37 cellular contexts compared by ENCODE assay signal in the genomic region with DNA sequence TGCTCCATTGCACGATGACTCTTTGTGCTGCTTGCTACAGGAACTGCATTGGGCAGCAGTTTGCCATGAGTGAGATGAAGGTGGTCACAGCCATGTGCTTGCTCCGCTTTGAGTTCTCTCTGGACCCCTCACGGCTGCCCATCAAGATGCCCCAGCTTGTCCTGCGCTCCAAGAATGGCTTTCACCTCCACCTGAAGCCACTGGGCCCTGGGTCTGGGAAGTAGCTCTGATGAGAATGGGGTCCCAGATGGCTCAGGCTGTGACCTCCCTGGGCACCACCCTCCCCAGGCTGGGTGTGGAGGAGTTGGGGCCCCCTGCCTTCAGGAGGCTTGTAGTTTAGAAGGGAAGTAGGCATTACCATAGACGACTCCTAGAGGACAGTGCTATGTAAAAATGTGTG. TPM values are rescaled to one million over a fixed set of nuclear protein-coding genes. Genes with fewer than 3 reads are reported as not detected.
"Had no signal": no experiment of that assay in that cellular context is flagged by ENCODE, and none has a peak within 500 bp of the region (broad histone marks: within the 10 kb centered on the region; RNA-seq: fewer than 3 reads in every experiment).

No MANE protein-coding gene starts in this region.

- H3K36me3 ChIP-seq: brain microvascular endothelial cell, heart right ventricle, WERI-Rb-1 had no signal

- H3K27ac ChIP-seq: brain microvascular endothelial cell, epithelial cell of prostate, esophagus squamous epithelium, gastroesophageal sphincter, WERI-Rb-1 had no signal

- H3K4me1 ChIP-seq: gastroesophageal sphincter had no signal

- H3K36me3 Mint-ChIP-seq: activated naive CD8-positive, alpha-beta T cell had no signal

- H3K9me3 Mint-ChIP-seq: activated B cell treated with CpG ODN at 0.5 μM for 24 hours; activated CD8-positive, alpha-beta T cell treated with anti-CD3 and anti-CD28 coated beads for 36 hours; activated T-helper 17 cell treated with anti-CD3 and anti-CD28 coated beads, Interleukin-2, amount 50 U/mL, for 72 hours; effector memory CD8-positive, alpha-beta T cell; T-helper 2 cell treated with Interferon-gamma antibody and Interleukin-4, amounts not matched to agents 5 μg/mL and 100 μg/mL, for 36 hours had no signal

- H3K27me3 ChIP-seq: brain microvascular endothelial cell, esophagus squamous epithelium, gastroesophageal sphincter, heart right ventricle had no signal

- H3K27ac Mint-ChIP-seq: activated B cell treated with CpG ODN at 0.5 μM for 24 hours; activated CD8-positive, alpha-beta T cell treated with anti-CD3 and anti-CD28 coated beads for 36 hours; activated naive CD8-positive, alpha-beta T cell; activated T-helper 17 cell treated with anti-CD3 and anti-CD28 coated beads, Interleukin-2, amount 50 U/mL, for 72 hours; effector memory CD8-positive, alpha-beta T cell; T-helper 17 cell; T-helper 2 cell treated with Interferon-gamma antibody and Interleukin-4, amounts not matched to agents 5 μg/mL and 100 μg/mL, for 36 hours had no signal

- H3K4me3 ChIP-seq: esophagus squamous epithelium, gastroesophageal sphincter, heart right ventricle had no signal

- H3K9me3 ChIP-seq: esophagus squamous epithelium, gastroesophageal sphincter, heart right ventricle had no signal

- H3K4me3 Mint-ChIP-seq: activated B cell treated with CpG ODN at 0.5 μM for 24 hours; activated CD8-positive, alpha-beta T cell treated with anti-CD3 and anti-CD28 coated beads for 36 hours; activated naive CD8-positive, alpha-beta T cell; activated T-cell treated with anti-CD3 and anti-CD28 coated beads, Interleukin-2, amount 50 U/mL, for 4 hours; activated T-helper 17 cell treated with anti-CD3 and anti-CD28 coated beads, Interleukin-2, amount 50 U/mL, for 72 hours; effector memory CD8-positive, alpha-beta T cell; T-helper 17 cell; T-helper 2 cell treated with Interferon-gamma antibody and Interleukin-4, amounts not matched to agents 5 μg/mL and 100 μg/mL, for 36 hours had no signal

- DNase-seq: activated B cell treated with CpG ODN at 0.5 μM for 24 hours; activated CD4-positive, alpha-beta T cell treated with anti-CD3 and anti-CD28 coated beads for 48 hours; activated CD4-positive, alpha-beta T cell treated with anti-CD3 and anti-CD28 coated beads, Interleukin-2, amount 50 U/mL, for 1 hour; activated CD4-positive, alpha-beta T cell treated with anti-CD3 and anti-CD28 coated beads, Interleukin-2, amount 50 U/mL, for 48 hours; activated CD8-positive, alpha-beta memory T cell treated with anti-CD3 and anti-CD28 coated beads for 24 hours; activated CD8-positive, alpha-beta T cell treated with anti-CD3 and anti-CD28 coated beads for 36 hours; activated effector memory CD4-positive, alpha-beta T cell treated with Interleukin-2 at 50 U/mL for 16 hours; activated gamma-delta T cell treated with Interleukin-2 at 50 U/mL for 16 hours; activated naive CD4-positive, alpha-beta T cell treated with anti-CD3 and anti-CD28 coated beads, Interleukin-2, amount 50 U/mL, for 16 hours; activated naive CD4-positive, alpha-beta T cell treated with Interleukin-2 at 50 U/mL for 16 hours; activated T-cell treated with anti-CD3 and anti-CD28 coated beads, Interleukin-2, amount 50 U/mL, for 4 hours; amniotic stem cell; anterior cingulate cortex; brain microvascular endothelial cell; caudate nucleus; cortex of kidney; dermis blood vessel endothelial cell; effector CD4-positive, alpha-beta T cell; effector memory CD8-positive, alpha-beta T cell; esophagus squamous epithelium; foreskin melanocyte; heart right ventricle; T-helper 17 cell; T1000; WERI-Rb-1 had no signal

- ATAC-seq: activated CD4-positive, CD25-positive, alpha-beta regulatory T cell treated with anti-CD3 and anti-CD28 coated beads, Interleukin-2, amount 50 U/mL, for 24 hours; activated CD8-positive, alpha-beta T cell treated with anti-CD3 and anti-CD28 coated beads for 36 hours; activated T-cell treated with anti-CD3 and anti-CD28 coated beads, Interleukin-2, amount 50 U/mL, for 4 hours; activated T-helper 17 cell treated with anti-CD3 and anti-CD28 coated beads, Interleukin-2, amount 50 U/mL, for 72 hours; effector memory CD8-positive, alpha-beta T cell; gastroesophageal sphincter; heart right ventricle; T-helper 17 cell had no signal

- H3K4me1 Mint-ChIP-seq: activated B cell treated with CpG ODN at 0.5 μM for 24 hours; activated T-helper 17 cell treated with anti-CD3 and anti-CD28 coated beads, Interleukin-2, amount 50 U/mL, for 72 hours; T-helper 17 cell had no signal

RNA-seq across cellular contexts. Expression of a gene that starts 19.7 kb away (rescaled TPM):
- total RNA-seq: activated B cell treated with CpG ODN at 0.5 μM for 24 hours; activated CD8-positive, alpha-beta T cell treated with anti-CD3 and anti-CD28 coated beads for 36 hours; astrocyte; chondrocyte; endothelial cell of umbilical vein; fibroblast of lung; fibroblast of villous mesenchyme; glomerular endothelial cell had no signal
- polyA plus RNA-seq: endothelial cell of umbilical vein, fibroblast of lung had no signal
